ENCODE assay signal across 12 cellular contexts in the genomic region with DNA sequence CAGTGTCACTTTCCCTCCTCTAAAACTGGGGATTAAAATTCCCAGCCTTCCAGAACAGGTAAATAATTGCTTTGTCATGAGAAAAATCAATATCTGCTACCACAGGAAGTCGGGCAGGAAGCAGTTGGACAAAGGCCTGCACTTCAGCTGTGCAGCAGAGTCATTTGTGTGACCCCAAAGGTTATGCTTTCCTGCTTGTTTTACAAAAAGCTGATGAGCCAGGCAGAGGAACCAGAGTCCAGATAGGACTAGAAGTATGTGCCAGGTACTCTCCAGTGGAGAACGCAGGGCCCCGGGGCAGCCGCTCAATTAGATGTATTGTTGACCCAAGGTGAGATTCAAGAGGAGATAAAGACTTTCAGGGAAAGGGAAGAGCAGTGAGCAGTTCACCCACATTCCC.
DNase-seq lines count a peak whose midpoint lies in the region; ATAC-seq and TF ChIP-seq lines count a peak whose summit lies in the region.
"Had no signal": no experiment of that assay in that cellular context is flagged by ENCODE, and none has a peak within 500 bp of the region (broad histone marks: within the 10 kb centered on the region; RNA-seq: fewer than 3 reads in every experiment).

No MANE protein-coding gene starts in this region.

- POLR2A ChIA-PET in WTC11 (lab: Charles Lee), result no interaction called here
- POLR2A ChIA-PET in naive thymus-derived CD4-positive, alpha-beta T cell (lab: Charles Lee), result no interaction called here
- POLR2A ChIA-PET in naive thymus-derived CD8-positive, alpha-beta T cell (lab: Charles Lee), result no interaction called here

- H3K4me1 Mint-ChIP-seq in WTC11, result peaks cover 4% of the 10 kb centered on the region; the same call in 1 of the 2 replicates
- H3K4me1 Mint-ChIP-seq in naive thymus-derived CD4-positive, alpha-beta T cell, result no peaks in the 10 kb centered on the region
- H3K4me1 Mint-ChIP-seq in naive thymus-derived CD8-positive, alpha-beta T cell, result peaks cover 0 to 2% (median 0%) of the 10 kb centered on the region in 4 donors
- H3K4me1 Mint-ChIP-seq: activated naive CD4-positive, alpha-beta T cell treated with anti-CD3 and anti-CD28 coated beads, Interleukin-2, amount 50 U/mL, for 24 hours had no signal

- H3K23ac ChIP-seq in mesendoderm (ENCODE audit: low read length), result no peak overlapping the region

- H2BK120ac ChIP-seq in mesendoderm (ENCODE audit: low read depth, low read length), result no peak overlapping the region

- TF ChIP-seq CTCF in Loucy (conservative IDR thresholded peaks at IDR 0.05; ENCODE audit: low read length), result no peak
- TF ChIP-seq CTCF in WTC11 (IDR thresholded peaks at IDR 0.05), result no peak

- no peak overlapping the region for H3K4me3 Mint-ChIP-seq in WTC11
- no peak overlapping the region for H3K4me3 Mint-ChIP-seq in naive thymus-derived CD4-positive, alpha-beta T cell
- no peak overlapping the region for H3K4me3 Mint-ChIP-seq in naive thymus-derived CD8-positive, alpha-beta T cell
- H3K4me3 Mint-ChIP-seq: activated naive CD4-positive, alpha-beta T cell treated with anti-CD3 and anti-CD28 coated beads, Interleukin-2, amount 50 U/mL, for 24 hours had no signal

- no peak overlapping the region for H2AK5ac ChIP-seq in mesendoderm (ENCODE audit: low read length)

- H3K4me1 ChIP-seq in Loucy (ENCODE audit: insufficient read depth, low read length, poor library complexity, severe bottlenecking) (peaks cover 16% of the 10 kb centered on the region), mesendoderm (ENCODE audit: control insufficient read depth, low read depth, low read length) (no peaks in the 10 kb centered on the region)
- no peaks in the 10 kb centered on the region for H3K4me1 ChIP-seq in naive thymus-derived CD4-positive, alpha-beta T cell (ENCODE audit: control insufficient read depth in 2 of 2, insufficient read depth in 2 of 2, low read length in 2 of 2)

- H2AFZ ChIP-seq in Loucy (ENCODE audit: low read length), result 0 out of 2 replicates have a peak overlapping the region, but pooled peaks have one; percentile 27

- no peak overlapping the region for H3K4me3 ChIP-seq in Loucy (ENCODE audit: low read length, poor library complexity, severe bottlenecking)
- no peak overlapping the region for H3K4me3 ChIP-seq in mesendoderm (ENCODE audit: low read length)
- H3K4me3 ChIP-seq in naive thymus-derived CD4-positive, alpha-beta T cell (ENCODE audit: low read length), result no peak overlapping the region
- H3K4me3 ChIP-seq: K562 had no signal

- H3K56ac ChIP-seq in mesendoderm (ENCODE audit: low read length), result no peak overlapping the region

- H3K18ac ChIP-seq in mesendoderm (ENCODE audit: low read length), result peak overlapping the region; percentile 60

- no peak overlapping the region for H2BK5ac ChIP-seq in mesendoderm (ENCODE audit: low read length)

- no peak overlapping the region for H3K4ac ChIP-seq in mesendoderm (ENCODE audit: low read depth, low read length)

- peak overlapping the region; percentile 35 for H3K4me2 ChIP-seq in Loucy (ENCODE audit: low read depth, low read length, poor library complexity, severe bottlenecking)
- H3K4me2 ChIP-seq in mesendoderm (ENCODE audit: low read length), result no peak overlapping the region

- no peaks in the 10 kb centered on the region for H3F3A ChIP-seq in Loucy (ENCODE audit: low read depth)

- DNase-seq in COR-L47 (lab: John Stamatoyannopoulos, UW) (peak; percentile 60), WTC11 (ENCODE audit: low spot score) (no peak), mesendoderm (peak; percentile 18), hippocampal formation (lab: John Stamatoyannopoulos, UW) (no peak), NOMO-1 treated with DMSO at 0.1 percent for 48 hours (lab: John Stamatoyannopoulos, UW; ENCODE audit: unreplicated experiment) (no peak)
- DNase-seq in naive thymus-derived CD4-positive, alpha-beta T cell, result no peak
- DNase-seq in naive thymus-derived CD8-positive, alpha-beta T cell, result no peak
- DNase-seq: activated CD4-positive, alpha-beta T cell treated with anti-CD3 and anti-CD28 coated beads for 4 hours; effector CD4-positive, alpha-beta T cell had no signal

- no peaks in the 10 kb centered on the region for H3K36me3 Mint-ChIP-seq in WTC11
- no peaks in the 10 kb centered on the region for H3K36me3 Mint-ChIP-seq in naive thymus-derived CD4-positive, alpha-beta T cell
- no peaks in the 10 kb centered on the region for H3K36me3 Mint-ChIP-seq in naive thymus-derived CD8-positive, alpha-beta T cell
- H3K36me3 Mint-ChIP-seq: activated naive CD4-positive, alpha-beta T cell treated with anti-CD3 and anti-CD28 coated beads, Interleukin-2, amount 50 U/mL, for 24 hours had no signal

- no CpG with 5 or more reads among the region's 4 CpGs for WGBS in mesendoderm (ENCODE audit: extremely low coverage, insufficient coverage, low lambda C conversion rate)

- peak overlapping the region; percentile 28 for H4K8ac ChIP-seq in mesendoderm (ENCODE audit: low read depth, low read length)

- H3K27me3 ChIP-seq in Loucy (ENCODE audit: insufficient read depth, low read length, poor library complexity, severe bottlenecking) (no peaks in the 10 kb centered on the region), mesendoderm (ENCODE audit: insufficient read depth, low read length, poor library complexity) (no peaks in the 10 kb centered on the region)
- no peaks in the 10 kb centered on the region for H3K27me3 ChIP-seq in naive thymus-derived CD4-positive, alpha-beta T cell (ENCODE audit: control insufficient read depth in 2 of 2, insufficient read depth in 2 of 2, low read length in 2 of 2)

- H3K9me2 ChIP-seq in Loucy (replicated peaks; ENCODE audit: low read depth, low read length), result no peaks in the 10 kb centered on the region

- no peaks in the 10 kb centered on the region for H3K36me3 ChIP-seq in Loucy (ENCODE audit: insufficient read depth, low read length)
- H3K36me3 ChIP-seq in mesendoderm (ENCODE audit: control insufficient read depth, insufficient read depth, low read length), result no peaks in the 10 kb centered on the region
- no peaks in the 10 kb centered on the region for H3K36me3 ChIP-seq in naive thymus-derived CD4-positive, alpha-beta T cell (ENCODE audit: control insufficient read depth in 2 of 3, insufficient read depth in 3 of 3, low read length in 3 of 3)

- H3K27ac ChIP-seq in mesendoderm (ENCODE audit: low read depth, low read length), result no peak overlapping the region
- no peak overlapping the region for H3K27ac ChIP-seq in naive thymus-derived CD4-positive, alpha-beta T cell (ENCODE audit: low read depth, low read length)

- H2BK15ac ChIP-seq in mesendoderm (replicated peaks; ENCODE audit: low read depth), result no peak overlapping the region

- no peaks in the 10 kb centered on the region for H3K79me1 ChIP-seq in mesendoderm (ENCODE audit: low read length)

- H3K27ac Mint-ChIP-seq in WTC11, result no peak overlapping the region
- no peak overlapping the region for H3K27ac Mint-ChIP-seq in naive thymus-derived CD4-positive, alpha-beta T cell
- H3K27ac Mint-ChIP-seq in naive thymus-derived CD8-positive, alpha-beta T cell, result no peak overlapping the region
- H3K27ac Mint-ChIP-seq: activated naive CD4-positive, alpha-beta T cell treated with anti-CD3 and anti-CD28 coated beads, Interleukin-2, amount 50 U/mL, for 24 hours had no signal

- no peaks in the 10 kb centered on the region for H4K20me1 ChIP-seq in Loucy (ENCODE audit: insufficient read depth, low read length, poor library complexity, severe bottlenecking)

- CTCF ChIA-PET in WTC11 (lab: Charles Lee), result interaction anchor here (1.1 kb wide), 1 partner anchor 242 kb away, joined by 4 read pairs; no protein-coding TSS in a partner anchor
- CTCF ChIA-PET in naive thymus-derived CD4-positive, alpha-beta T cell (lab: Charles Lee), result no interaction called here

- no peaks in the 10 kb centered on the region for H3K27me3 Mint-ChIP-seq in WTC11 (ENCODE audit: low read depth)
- peaks cover 0 to 18% (median 5%) of the 10 kb centered on the region in 5 donors for H3K27me3 Mint-ChIP-seq in naive thymus-derived CD4-positive, alpha-beta T cell
- peaks cover 0 to 5% (median 3%) of the 10 kb centered on the region in 5 donors for H3K27me3 Mint-ChIP-seq in naive thymus-derived CD8-positive, alpha-beta T cell

- intact Hi-C loops in naive thymus-derived CD4-positive, alpha-beta T cell (cut with micrococcal nuclease), result no loop called here

- no peak for ATAC-seq in WTC11
- ATAC-seq in naive thymus-derived CD4-positive, alpha-beta T cell, result no peak
- ATAC-seq in naive thymus-derived CD8-positive, alpha-beta T cell, result no peak
- ATAC-seq: K562 had no signal

- H4K5ac ChIP-seq in mesendoderm (ENCODE audit: low read length), result no peak overlapping the region

- H3K79me2 ChIP-seq in Loucy (ENCODE audit: insufficient read depth, low read length) (no peaks in the 10 kb centered on the region), mesendoderm (ENCODE audit: control insufficient read depth, insufficient read depth, low read length) (no peaks in the 10 kb centered on the region)

- no peaks in the 10 kb centered on the region for H3K9me3 ChIP-seq in Loucy (ENCODE audit: insufficient read depth, low read depth, low read length)
- no peaks in the 10 kb centered on the region for H3K9me3 ChIP-seq in naive thymus-derived CD4-positive, alpha-beta T cell (ENCODE audit: control insufficient read depth in 2 of 3, low read length in 3 of 3)

- peaks cover 15% of the 10 kb centered on the region for H3K9me3 Mint-ChIP-seq in WTC11
- peaks cover 0 to 5% (median 3%) of the 10 kb centered on the region in 11 donors for H3K9me3 Mint-ChIP-seq in naive thymus-derived CD4-positive, alpha-beta T cell
- peaks cover 0 to 8% (median 2%) of the 10 kb centered on the region in 9 donors for H3K9me3 Mint-ChIP-seq in naive thymus-derived CD8-positive, alpha-beta T cell

- H3K9ac ChIP-seq in Loucy (ENCODE audit: low read depth, low read length, poor library complexity, severe bottlenecking) (no peak overlapping the region), mesendoderm (ENCODE audit: low read length) (no peak overlapping the region)

TF ChIP-seq in WTC11, 78 proteins besides CTCF, POLR2A, EP300 and RAD21:
- TF ChIP-seq TEAD4 (CRISPR knock-in tag; IDR thresholded peaks at IDR 0.05) (no peak), NR2C2 (CRISPR knock-in tag; IDR thresholded peaks at IDR 0.05) (no peak), NR3C1 (CRISPR knock-in tag; conservative IDR thresholded peaks at IDR 0.05; ENCODE audit: low read depth) (no peak), GABPB1 (CRISPR knock-in tag; IDR thresholded peaks at IDR 0.05) (0 out of 2 replicates have a peak, but pooled peaks have one; percentile 47)
- TF ChIP-seq, protein P1, sequence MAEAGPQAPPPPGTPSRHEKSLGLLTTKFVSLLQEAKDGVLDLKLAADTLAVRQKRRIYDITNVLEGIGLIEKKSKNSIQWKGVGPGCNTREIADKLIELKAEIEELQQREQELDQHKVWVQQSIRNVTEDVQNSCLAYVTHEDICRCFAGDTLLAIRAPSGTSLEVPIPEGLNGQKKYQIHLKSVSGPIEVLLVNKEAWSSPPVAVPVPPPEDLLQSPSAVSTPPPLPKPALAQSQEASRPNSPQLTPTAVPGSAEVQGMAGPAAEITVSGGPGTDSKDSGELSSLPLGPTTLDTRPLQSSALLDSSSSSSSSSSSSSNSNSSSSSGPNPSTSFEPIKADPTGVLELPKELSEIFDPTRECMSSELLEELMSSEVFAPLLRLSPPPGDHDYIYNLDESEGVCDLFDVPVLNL (CRISPR knock-in tag; IDR thresholded peaks at IDR 0.05; ENCODE audit: borderline replicate concordance, low read depth), result no peak

Comparison
In these comparisons a context has a peak if more than half of its experiments do, and no peak if none do; other contexts are left out.
1. DNase-seq: peak in COR-L47 (single experiment) and mesendoderm (single experiment); none in WTC11 (single experiment), hippocampal formation (0 of 2), naive thymus-derived CD4-positive, alpha-beta T cell (0 of 9), naive thymus-derived CD8-positive, alpha-beta T cell (0 of 10) and NOMO-1 treated with DMSO at 0.1 percent for 48 hours (single experiment).